ENCODE assay signal across 23 cellular contexts in genomic region chr3:66354561-66354960, GRCh38.
DNase-seq lines count a peak whose midpoint lies in the region; ATAC-seq and TF ChIP-seq lines count a peak whose summit lies in the region.
"Had no signal": no experiment of that assay in that cellular context is flagged by ENCODE, and none has a peak within 500 bp of the region (broad histone marks: within the 10 kb centered on the region; RNA-seq: fewer than 3 reads in every experiment).

No MANE protein-coding gene starts in this region.

- no peaks in the 10 kb centered on the region for H3K9me3 Mint-ChIP-seq in T-helper 2 cell treated with Interferon-gamma antibody and Interleukin-4, amounts not matched to agents 5 μg/mL and 100 μg/mL, for 36 hours
- no peaks in the 10 kb centered on the region for H3K9me3 Mint-ChIP-seq in osteocyte (ENCODE audit: unreplicated experiment)

- no peak for DNase-seq in T-helper 2 cell treated with Interferon-gamma antibody and Interleukin-4, amounts not matched to agents 5 μg/mL and 100 μg/mL, for 36 hours (ENCODE audit: low spot score)
- no peak for DNase-seq in T-helper 2 cell
- peak; percentile 57 for DNase-seq in brain microvascular endothelial cell
- peak; percentile 66 for DNase-seq in left kidney (ENCODE audit: low read depth, low spot score)
- no peak for DNase-seq in osteocyte (ENCODE audit: extremely low spot score, unreplicated experiment)
- no peak for DNase-seq in AG20443 (ENCODE audit: low spot score)
- no peak for DNase-seq in stimulated activated CD4-positive, alpha-beta T cell treated with anti-CD3 and anti-CD28 coated beads, Interleukin-1b, Interleukin-23, amount 100 ng/mL, for 48 hours
- DNase-seq: COR-L47, HCEC 1CT, KBM-7, NCI-H1048, NCI-H1417, NCI-H1694, NCI-H2029 treated with DMSO at 0.1 percent for 48 hours, NCI-H446 treated with DMSO at 0.1 percent for 48 hours, NCI-H526, NCI-H82, PC-9, SJCRH30 had no signal

- peak overlapping the region; percentile 1 for H3K4me3 Mint-ChIP-seq in T-helper 2 cell treated with Interferon-gamma antibody and Interleukin-4, amounts not matched to agents 5 μg/mL and 100 μg/mL, for 36 hours
- no peak overlapping the region for H3K4me3 Mint-ChIP-seq in osteocyte (ENCODE audit: unreplicated experiment)

- peaks cover 34% of the 10 kb centered on the region for H3K4me1 Mint-ChIP-seq in T-helper 2 cell treated with Interferon-gamma antibody and Interleukin-4, amounts not matched to agents 5 μg/mL and 100 μg/mL, for 36 hours (ENCODE audit: low read depth)
- H3K4me1 Mint-ChIP-seq in osteocyte (ENCODE audit: unreplicated experiment), result peaks cover 41% of the 10 kb centered on the region

- in situ Hi-C loops in brain microvascular endothelial cell (cut with HindIII; ENCODE audit: low pct_ligation_motif_present, low sequenced_read_pairs), result no loop called here

- peak overlapping the region; percentile 70 for H3K27ac ChIP-seq in brain microvascular endothelial cell
- H3K27ac ChIP-seq: 22Rv1, PC-9, SJCRH30 had no signal

- no peaks in the 10 kb centered on the region for H3K36me3 ChIP-seq in brain microvascular endothelial cell (replicated peaks)
- H3K36me3 ChIP-seq: SJCRH30 had no signal

- no peak for ATAC-seq in GM21528 (IDR thresholded peaks at IDR 0.05; ENCODE audit: low FRiP score, unreplicated experiment)
- ATAC-seq: Right ventricle myocardium inferior had no signal

- peaks cover 7% of the 10 kb centered on the region for H3K36me3 Mint-ChIP-seq in T-helper 2 cell treated with Interferon-gamma antibody and Interleukin-4, amounts not matched to agents 5 μg/mL and 100 μg/mL, for 36 hours (ENCODE audit: low read depth)
- peaks cover 1% of the 10 kb centered on the region for H3K36me3 Mint-ChIP-seq in osteocyte (ENCODE audit: unreplicated experiment)

- no peak for TF ChIP-seq CTCF in brain microvascular endothelial cell (IDR thresholded peaks at IDR 0.05; ENCODE audit: low read depth, low read length, missing control alignments)
- TF ChIP-seq CTCF in osteocyte (IDR thresholded peaks at IDR 0.05), result no peak

- H3K4me3 ChIP-seq in brain microvascular endothelial cell (ENCODE audit: low read depth, low read length), result no peak overlapping the region
- H3K4me3 ChIP-seq: GM12878, PC-9, SJCRH30 had no signal

- no peaks in the 10 kb centered on the region for H3K27me3 Mint-ChIP-seq in T-helper 2 cell treated with Interferon-gamma antibody and Interleukin-4, amounts not matched to agents 5 μg/mL and 100 μg/mL, for 36 hours (ENCODE audit: low read depth)
- no peaks in the 10 kb centered on the region for H3K27me3 Mint-ChIP-seq in osteocyte (ENCODE audit: unreplicated experiment)

- no peak overlapping the region for H3K27ac Mint-ChIP-seq in T-helper 2 cell treated with Interferon-gamma antibody and Interleukin-4, amounts not matched to agents 5 μg/mL and 100 μg/mL, for 36 hours
- peak overlapping the region; percentile 82 for H3K27ac Mint-ChIP-seq in osteocyte (ENCODE audit: unreplicated experiment)

- H3K27me3 ChIP-seq in brain microvascular endothelial cell (replicated peaks), result no peaks in the 10 kb centered on the region
- H3K27me3 ChIP-seq: SJCRH30 had no signal

Comparison
In these comparisons a context has a peak if more than half of its experiments do, and no peak if none do; other contexts are left out.
1. DNase-seq: peak in brain microvascular endothelial cell (single experiment) and left kidney (single experiment); none in T-helper 2 cell treated with Interferon-gamma antibody and Interleukin-4, amounts not matched to agents 5 μg/mL and 100 μg/mL, for 36 hours (single experiment), T-helper 2 cell (0 of 5), osteocyte (single experiment), AG20443 (single experiment) and stimulated activated CD4-positive, alpha-beta T cell treated with anti-CD3 and anti-CD28 coated beads, Interleukin-1b, Interleukin-23, amount 100 ng/mL, for 48 hours (single experiment).